Comparison of ENCODE assay signal across 18 cellular contexts in the genomic region with DNA sequence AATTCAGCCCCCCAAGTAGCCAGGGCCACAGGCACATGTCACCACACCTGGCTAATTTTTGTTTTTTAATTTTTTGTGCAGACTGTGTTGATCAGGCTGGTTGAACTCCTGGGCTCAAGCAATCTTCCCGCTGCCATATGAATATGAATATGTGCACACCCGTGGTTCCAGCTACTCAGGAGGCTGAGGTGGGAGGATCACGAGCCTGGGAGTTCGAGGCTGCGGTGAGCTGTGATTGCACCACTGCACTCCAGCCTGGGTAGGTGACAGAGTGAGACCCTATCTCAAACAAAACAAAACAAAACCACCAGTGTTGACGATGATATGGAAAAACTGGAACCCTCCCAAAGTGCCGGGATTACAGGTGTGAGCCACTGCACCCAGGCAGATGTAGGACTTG. TPM values are rescaled to one million over a fixed set of nuclear protein-coding genes. Genes with fewer than 3 reads are reported as not detected.
DNase-seq lines count a peak whose midpoint lies in the region; ATAC-seq and TF ChIP-seq lines count a peak whose summit lies in the region.
"Had no signal": no experiment of that assay in that cellular context is flagged by ENCODE, and none has a peak within 500 bp of the region (broad histone marks: within the 10 kb centered on the region; RNA-seq: fewer than 3 reads in every experiment).

No MANE protein-coding gene starts in this region.

- H3K4me1 ChIP-seq in aorta (ENCODE audit: control insufficient read depth in 1 of 2, insufficient read depth in 2 of 2, low read length in 2 of 2) (no peaks in the 10 kb centered on the region), BE2C (no peaks in the 10 kb centered on the region)

- no peak overlapping the region for H3K4me3 ChIP-seq in aorta (ENCODE audit: low read length in 2 of 2)
- no peak overlapping the region for H3K4me3 ChIP-seq in BE2C (ENCODE audit: low read depth, low read length)
- H3K4me3 ChIP-seq in coronary artery, result no peak overlapping the region
- H3K4me3 ChIP-seq: BLaER1 had no signal

- WGBS in aorta, 2 donors, result 91 to 92% methylated on average over 7 of the region's 7 CpGs

- intact Hi-C loops in aorta (cut with DNase I), result no loop called here

- no peak overlapping the region for H3K4me3 Mint-ChIP-seq in activated T-cell treated with anti-CD3 and anti-CD28 coated beads, Interleukin-2, amount 50 U/mL, for 24 hours
- no peak overlapping the region for H3K4me3 Mint-ChIP-seq in activated T-cell treated with anti-CD3 and anti-CD28 coated beads, Interleukin-2, amount 50 U/mL, for 4 hours
- H3K4me3 Mint-ChIP-seq in WTC11, result no peak overlapping the region
- no peak overlapping the region for H3K4me3 Mint-ChIP-seq in natural killer cell treated with Interleukin-12 subunit alpha and Interleukin-12 subunit beta and Interleukin-15 and Interleukin-18, amount 100 ng/mL, for 72 hours

- H3K27ac Mint-ChIP-seq in activated T-cell treated with anti-CD3 and anti-CD28 coated beads, Interleukin-2, amount 50 U/mL, for 24 hours, result peak overlapping the region; percentile 14
- peak overlapping the region; percentile 27; the same call in 1 of the 2 replicates for H3K27ac Mint-ChIP-seq in WTC11
- peak overlapping the region; percentile 41 to 62 for H3K27ac Mint-ChIP-seq in natural killer cell treated with Interleukin-12 subunit alpha and Interleukin-12 subunit beta and Interleukin-15 and Interleukin-18, amount 100 ng/mL, for 72 hours

- H3K36me3 Mint-ChIP-seq in activated T-cell treated with anti-CD3 and anti-CD28 coated beads, Interleukin-2, amount 50 U/mL, for 24 hours (ENCODE audit: low read depth), result peaks cover 86% of the 10 kb centered on the region
- peaks cover 31% of the 10 kb centered on the region for H3K36me3 Mint-ChIP-seq in activated T-cell treated with anti-CD3 and anti-CD28 coated beads, Interleukin-2, amount 50 U/mL, for 4 hours (ENCODE audit: insufficient read depth)
- H3K36me3 Mint-ChIP-seq in WTC11, result peaks cover 17% of the 10 kb centered on the region
- H3K36me3 Mint-ChIP-seq in natural killer cell treated with Interleukin-12 subunit alpha and Interleukin-12 subunit beta and Interleukin-15 and Interleukin-18, amount 100 ng/mL, for 72 hours, result peaks cover 4% of the 10 kb centered on the region

- TF ChIP-seq CTCF in WTC11 (IDR thresholded peaks at IDR 0.05), result no peak
- no peak for TF ChIP-seq CTCF in BE2C (IDR thresholded peaks at IDR 0.05; ENCODE audit: low read depth, low read length)
- no peak for TF ChIP-seq CTCF in coronary artery (IDR thresholded peaks at IDR 0.05)

- H3K9me3 Mint-ChIP-seq in activated T-cell treated with anti-CD3 and anti-CD28 coated beads, Interleukin-2, amount 50 U/mL, for 24 hours, result no peaks in the 10 kb centered on the region
- no peaks in the 10 kb centered on the region for H3K9me3 Mint-ChIP-seq in activated T-cell treated with anti-CD3 and anti-CD28 coated beads, Interleukin-2, amount 50 U/mL, for 4 hours
- H3K9me3 Mint-ChIP-seq in WTC11, result no peaks in the 10 kb centered on the region
- H3K9me3 Mint-ChIP-seq in natural killer cell treated with Interleukin-12 subunit alpha and Interleukin-12 subunit beta and Interleukin-15 and Interleukin-18, amount 100 ng/mL, for 72 hours, result no peaks in the 10 kb centered on the region

- H3K4me1 Mint-ChIP-seq in activated T-cell treated with anti-CD3 and anti-CD28 coated beads, Interleukin-2, amount 50 U/mL, for 24 hours (ENCODE audit: low read depth), result peaks cover 44% of the 10 kb centered on the region
- H3K4me1 Mint-ChIP-seq in activated T-cell treated with anti-CD3 and anti-CD28 coated beads, Interleukin-2, amount 50 U/mL, for 4 hours (ENCODE audit: low read depth), result peaks cover 36% of the 10 kb centered on the region
- H3K4me1 Mint-ChIP-seq in WTC11, result peaks cover 32% of the 10 kb centered on the region
- peaks cover 34 to 43% of the 10 kb centered on the region in 2 donors for H3K4me1 Mint-ChIP-seq in natural killer cell treated with Interleukin-12 subunit alpha and Interleukin-12 subunit beta and Interleukin-15 and Interleukin-18, amount 100 ng/mL, for 72 hours (ENCODE audit: low read depth in 2 of 2)

- no peaks in the 10 kb centered on the region for H3K27me3 Mint-ChIP-seq in activated T-cell treated with anti-CD3 and anti-CD28 coated beads, Interleukin-2, amount 50 U/mL, for 24 hours
- no peaks in the 10 kb centered on the region for H3K27me3 Mint-ChIP-seq in activated T-cell treated with anti-CD3 and anti-CD28 coated beads, Interleukin-2, amount 50 U/mL, for 4 hours (ENCODE audit: low read depth)
- H3K27me3 Mint-ChIP-seq in WTC11 (ENCODE audit: low read depth), result no peaks in the 10 kb centered on the region
- no peaks in the 10 kb centered on the region for H3K27me3 Mint-ChIP-seq in natural killer cell treated with Interleukin-12 subunit alpha and Interleukin-12 subunit beta and Interleukin-15 and Interleukin-18, amount 100 ng/mL, for 72 hours

- DNase-seq in activated T-cell treated with anti-CD3 and anti-CD28 coated beads, Interleukin-2, amount 50 U/mL, for 24 hours, result no peak
- no peak for DNase-seq in activated T-cell treated with anti-CD3 and anti-CD28 coated beads, Interleukin-2, amount 50 U/mL, for 4 hours
- DNase-seq in WTC11 (ENCODE audit: low spot score) (no peak), aorta (peak; percentile 6 to 20), mucosa of gallbladder (ENCODE audit: low spot score) (no peak), BE2C (no peak), coronary artery (ENCODE audit: low spot score) (no peak)
- DNase-seq in natural killer cell treated with Interleukin-12 subunit alpha and Interleukin-12 subunit beta and Interleukin-15 and Interleukin-18, amount 100 ng/mL, for 72 hours (ENCODE audit: low spot score), result no peak
- DNase-seq: 8988T, DND-41, GDM1, NCI-H1105, NCI-H1694, NCI-H2107, NCI-H226, NCI-H524 treated with DMSO at 0.1 percent for 48 hours, SHP77 had no signal

- H3K27me3 ChIP-seq in aorta (ENCODE audit: control insufficient read depth in 1 of 2, insufficient read depth in 2 of 2, low read length in 1 of 2), result no peaks in the 10 kb centered on the region
- H3K27me3 ChIP-seq in BE2C, result no peaks in the 10 kb centered on the region
- H3K27me3 ChIP-seq: BLaER1 had no signal

- no peak for ATAC-seq in activated T-cell treated with anti-CD3 and anti-CD28 coated beads, Interleukin-2, amount 50 U/mL, for 4 hours
- ATAC-seq in WTC11, result no peak
- ATAC-seq in natural killer cell treated with Interleukin-12 subunit alpha and Interleukin-12 subunit beta and Interleukin-15 and Interleukin-18, amount 100 ng/mL, for 72 hours, result no peak
- ATAC-seq in aorta (ENCODE audit: low FRiP score), result no peak

- no peak overlapping the region for H3K27ac ChIP-seq in aorta (ENCODE audit: low read depth in 1 of 2, low read length in 2 of 2)
- H3K27ac ChIP-seq in coronary artery, result no peak overlapping the region
- H3K27ac ChIP-seq: BLaER1 had no signal

- peaks cover 0 to 6% of the 10 kb centered on the region in 2 donors for H3K36me3 ChIP-seq in aorta (ENCODE audit: control insufficient read depth in 1 of 2, insufficient read depth in 2 of 2, low read length in 1 of 2)
- H3K36me3 ChIP-seq in BE2C, result peaks cover 28% of the 10 kb centered on the region

- CTCF ChIA-PET in WTC11 (lab: Charles Lee), result no interaction called here

- POLR2A ChIA-PET in WTC11 (lab: Charles Lee), result no interaction called here

- H3K9me3 ChIP-seq in aorta (ENCODE audit: control insufficient read depth, low read length), result no peaks in the 10 kb centered on the region
- no peaks in the 10 kb centered on the region; the same call in 1 of the 2 replicates for H3K9me3 ChIP-seq in BE2C
- H3K9me3 ChIP-seq: BLaER1 had no signal

TF ChIP-seq in WTC11, 78 proteins besides CTCF, POLR2A, EP300 and RAD21:
- TF ChIP-seq ESRRA (CRISPR knock-in tag; IDR thresholded peaks at IDR 0.05; ENCODE audit: borderline replicate concordance), result no peak
- no peak for TF ChIP-seq ZNF219 (CRISPR knock-in tag; IDR thresholded peaks at IDR 0.05; ENCODE audit: borderline replicate concordance)
- TF ChIP-seq RELA (CRISPR knock-in tag; IDR thresholded peaks at IDR 0.05; ENCODE audit: borderline replicate concordance), result no peak
- no peak for TF ChIP-seq ZNF423 (CRISPR knock-in tag; IDR thresholded peaks at IDR 0.05)
- TF ChIP-seq NFYB (CRISPR knock-in tag; conservative IDR thresholded peaks at IDR 0.05; ENCODE audit: low read depth), result no peak
- no peak for TF ChIP-seq CREB1 (CRISPR knock-in tag; IDR thresholded peaks at IDR 0.05)

RNA-seq across cellular contexts. Expression of a gene that starts 32.0 kb away (rescaled TPM):
- total RNA-seq in activated T-cell treated with anti-CD3 and anti-CD28 coated beads, Interleukin-2, amount 50 U/mL, for 4 hours, result 10 to 100 TPM; 76.6 to 79.1 (median 78.1) TPM
- total RNA-seq in WTC11 (2021) (152 to 170 TPM (median 154 TPM) in 3 replicates), aorta (10 to 100 TPM; 68.9 to 85.8 TPM), mucosa of gallbladder (100 TPM)
- 100 to 1,000 TPM in 1 of 2 donors, 10 to 100 TPM in 1; 93.1 to 184 TPM for total RNA-seq in natural killer cell treated with Interleukin-12 subunit alpha and Interleukin-12 subunit beta and Interleukin-15 and Interleukin-18, amount 100 ng/mL, for 72 hours
- polyA plus RNA-seq in aorta, result 10 to 100 TPM; 14.7 to 33.2 TPM
- polyA plus RNA-seq in BE2C (2012; ENCODE audit: insufficient read depth, insufficient read length, low read depth), result 130 TPM

RNA-seq across cellular contexts. Expression of a gene that starts 45.3 kb away (rescaled TPM):
- 10 to 100 TPM; 27.5 to 39.3 (median 33.8) TPM for total RNA-seq in activated T-cell treated with anti-CD3 and anti-CD28 coated beads, Interleukin-2, amount 50 U/mL, for 4 hours
- total RNA-seq in WTC11 (2021) (41.2 to 48.3 TPM (median 41.3 TPM) in 3 replicates), aorta (10 to 100 TPM; 20.6 to 35.6 TPM), mucosa of gallbladder (134 TPM)
- 10 to 100 TPM; 56.6 to 64.7 TPM for total RNA-seq in natural killer cell treated with Interleukin-12 subunit alpha and Interleukin-12 subunit beta and Interleukin-15 and Interleukin-18, amount 100 ng/mL, for 72 hours
- 10 to 100 TPM; 26.8 to 58.9 TPM for polyA plus RNA-seq in aorta
- 69.9 TPM for polyA plus RNA-seq in BE2C (2012; ENCODE audit: insufficient read depth, insufficient read length, low read depth)

Comparison
In these comparisons a context has a peak if more than half of its experiments do, and no peak if none do; other contexts are left out.
1. DNase-seq: peak in aorta (2 of 2); none in activated T-cell treated with anti-CD3 and anti-CD28 coated beads, Interleukin-2, amount 50 U/mL, for 24 hours (single experiment), activated T-cell treated with anti-CD3 and anti-CD28 coated beads, Interleukin-2, amount 50 U/mL, for 4 hours (single experiment), WTC11 (single experiment), natural killer cell treated with Interleukin-12 subunit alpha and Interleukin-12 subunit beta and Interleukin-15 and Interleukin-18, amount 100 ng/mL, for 72 hours (single experiment), mucosa of gallbladder (single experiment), BE2C (single experiment) and coronary artery (single experiment).
2. Peak in every context shown above with its lines, with median percentiles within 50 percentile points of each other: H3K27ac Mint-ChIP-seq.